26 cellular contexts compared by ENCODE assay signal in genomic region chr20:61856626-61857413, GRCh38.
"Had no signal": no experiment of that assay in that cellular context is flagged by ENCODE, and none has a peak within 500 bp of the region (broad histone marks: within the 10 kb centered on the region; RNA-seq: fewer than 3 reads in every experiment).

No MANE protein-coding gene starts in this region.

- H3K9me3 ChIP-seq: colonic mucosa, gastrocnemius medialis, neutrophil, pancreas, testis, upper lobe of left lung had no signal

- FAIRE-seq: islet of Langerhans, pancreas had no signal

- H3K27me3 ChIP-seq: colonic mucosa, gastrocnemius medialis, hepatocyte, neutrophil, pancreas, testis, tibial nerve, upper lobe of left lung had no signal

- H3K27ac ChIP-seq: colonic mucosa, epithelial cell of prostate, gastrocnemius medialis, hepatocyte, neutrophil, pancreas, testis, tibial nerve, upper lobe of left lung had no signal

- DNase-seq: colonic mucosa; effector CD8-positive, alpha-beta T cell; endodermal cell; gastrocnemius medialis; head of caudate nucleus; kidney glomerular epithelial cell; natural killer cell; retina; stimulated activated CD4-positive, alpha-beta T cell treated with anti-CD3 and anti-CD28 coated beads, Interleukin-12 subunit alpha, Interleukin-12 subunit beta, amount 100 ng/mL, for 4 hours; stimulated activated CD4-positive, alpha-beta T cell treated with anti-CD3 and anti-CD28 coated beads, Interleukin-1b, Interleukin-23, amount 100 ng/mL, for 48 hours; stimulated activated CD4-positive, alpha-beta T cell treated with anti-CD3 and anti-CD28 coated beads, Interleukin-4, amount 100 ng/mL, for 1 hour; stimulated activated CD8-positive, alpha-beta memory T cell treated with anti-CD3 and anti-CD28 coated beads, Interleukin-4, amount 100 ng/mL, for 48 hours; stimulated activated naive CD8-positive, alpha-beta T cell treated with anti-CD3 and anti-CD28 coated beads, Interleukin-15, Interleukin-2, amounts not matched to agents 100 U/mL and 50 U/mL, for 24 hours; substantia nigra; testis had no signal

- H3K4me3 ChIP-seq: colonic mucosa, gastrocnemius medialis, hepatocyte, lung, pancreas, smooth muscle cell, testis, tibial nerve, upper lobe of left lung had no signal

- H3K4me1 ChIP-seq: colonic mucosa, gastrocnemius medialis, pancreas, testis, tibial nerve, upper lobe of left lung had no signal

- H3K36me3 ChIP-seq: colonic mucosa, gastrocnemius medialis, neutrophil, pancreas, tibial nerve, upper lobe of left lung had no signal

- H3K4me2 ChIP-seq: hepatocyte, smooth muscle cell had no signal

- ATAC-seq: esophagus mucosa; gastrocnemius medialis; pancreas; sciatic nerve; stimulated activated naive CD8-positive, alpha-beta T cell treated with anti-CD3 and anti-CD28 coated beads, Interleukin-15, Interleukin-2, amounts not matched to agents 100 U/mL and 50 U/mL, for 24 hours had no signal

- H2AFZ ChIP-seq: hepatocyte had no signal
